In the genomic region with DNA sequence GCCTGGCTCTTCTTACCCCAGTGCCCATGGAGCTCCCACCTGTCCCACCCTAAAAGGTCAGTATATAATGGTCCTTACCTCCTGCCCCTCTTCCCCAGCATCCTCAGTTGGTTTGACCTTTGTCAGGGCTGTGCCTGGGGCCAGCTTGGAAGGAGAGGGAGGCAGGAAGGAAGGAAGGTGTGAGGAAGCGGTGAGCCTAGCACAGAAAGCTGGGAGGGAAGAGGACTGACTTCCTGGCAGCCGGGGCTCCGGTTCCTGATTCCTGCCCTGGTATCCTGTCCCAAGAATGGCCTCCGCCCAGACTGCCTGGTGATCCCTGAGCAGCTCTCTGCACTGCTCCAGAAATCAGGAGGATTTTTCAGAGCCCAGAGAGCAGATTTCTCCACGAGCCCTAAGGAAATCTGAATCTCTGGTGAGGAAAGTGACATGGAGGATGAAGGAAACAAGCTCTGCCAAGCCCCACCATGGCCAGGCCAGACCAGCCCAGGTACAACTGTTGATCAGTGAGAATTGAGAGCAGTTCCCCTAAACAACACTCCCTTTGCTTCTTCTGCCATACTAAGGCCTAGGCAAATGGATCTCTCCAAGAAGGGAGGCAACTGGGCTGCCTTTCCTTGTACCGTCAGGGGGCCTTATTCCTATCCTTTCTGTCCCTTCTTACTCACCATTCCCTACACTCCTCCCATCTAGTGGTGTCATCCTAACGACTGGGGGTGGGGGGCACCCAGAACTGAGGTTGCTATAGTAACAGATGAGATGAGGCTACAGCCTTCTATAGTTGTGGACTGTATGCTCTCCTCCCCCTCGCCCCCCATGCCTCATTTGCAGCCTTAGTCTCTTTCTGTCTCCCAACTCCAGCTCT, we compare ENCODE assay signal across 1 cellular context.
TF ChIP-seq lines count a peak whose summit lies in the region.

No MANE protein-coding gene starts in this region.

TF ChIP-seq in IMR-90, 13 proteins besides CTCF, POLR2A, EP300 and RAD21 (continued from another document):
- TF ChIP-seq BHLHE40 (IDR thresholded peaks at IDR 0.05; ENCODE audit: low read depth, low read length) (no peak), FOS (IDR thresholded peaks at IDR 0.05; ENCODE audit: low read depth, low read length) (no peak), MAFK (IDR thresholded peaks at IDR 0.05; ENCODE audit: low read depth, low read length) (no peak), MXI1 (IDR thresholded peaks at IDR 0.05; ENCODE audit: borderline replicate concordance, low read depth, low read length) (no peak), CHD1 (IDR thresholded peaks at IDR 0.05; ENCODE audit: low read depth, low read length) (no peak), SMC3 (IDR thresholded peaks at IDR 0.05; ENCODE audit: low read depth, low read length) (no peak), USF2 (IDR thresholded peaks at IDR 0.05; ENCODE audit: low read depth, low read length) (no peak), ELK1 (IDR thresholded peaks at IDR 0.05; ENCODE audit: borderline replicate concordance, low read depth, low read length) (no peak), MAZ (IDR thresholded peaks at IDR 0.05; ENCODE audit: borderline replicate concordance, low read depth, low read length) (no peak), NFE2L2 (IDR thresholded peaks at IDR 0.05; ENCODE audit: low read depth, low read length) (no peak), RCOR1 (IDR thresholded peaks at IDR 0.05; ENCODE audit: insufficient replicate concordance, low read length) (no peak), CEBPB (IDR thresholded peaks at IDR 0.05; ENCODE audit: low read depth, low read length) (no peak)
TF ChIP-seq in IMR-90: peak in this region for 0.
